1 cellular context compared by ENCODE assay signal in the genomic region with DNA sequence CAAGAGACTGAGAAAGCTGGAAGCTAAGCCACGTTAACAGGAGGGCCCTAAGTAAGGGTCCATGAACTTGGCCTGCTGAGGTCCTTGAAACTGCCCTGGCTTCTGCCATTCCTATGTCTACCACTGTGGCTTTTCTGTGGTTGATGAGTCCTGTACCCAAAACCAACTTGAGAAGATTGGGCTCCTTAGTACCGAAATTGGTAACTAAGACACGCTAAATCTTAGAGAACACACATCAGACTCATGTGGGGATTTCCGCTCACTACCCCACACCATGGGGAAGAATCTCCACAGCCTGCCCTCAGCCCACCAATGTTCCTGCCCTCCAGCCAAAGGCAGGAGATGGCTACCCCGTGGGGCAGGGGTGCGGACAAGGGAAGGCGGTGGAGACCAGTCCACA.
TF ChIP-seq lines count a peak whose summit lies in the region.

No MANE protein-coding gene starts in this region.

TF ChIP-seq in GM23338, 12 proteins besides CTCF, POLR2A, EP300 and RAD21 (continued from another document):
- TF ChIP-seq, protein P1, sequence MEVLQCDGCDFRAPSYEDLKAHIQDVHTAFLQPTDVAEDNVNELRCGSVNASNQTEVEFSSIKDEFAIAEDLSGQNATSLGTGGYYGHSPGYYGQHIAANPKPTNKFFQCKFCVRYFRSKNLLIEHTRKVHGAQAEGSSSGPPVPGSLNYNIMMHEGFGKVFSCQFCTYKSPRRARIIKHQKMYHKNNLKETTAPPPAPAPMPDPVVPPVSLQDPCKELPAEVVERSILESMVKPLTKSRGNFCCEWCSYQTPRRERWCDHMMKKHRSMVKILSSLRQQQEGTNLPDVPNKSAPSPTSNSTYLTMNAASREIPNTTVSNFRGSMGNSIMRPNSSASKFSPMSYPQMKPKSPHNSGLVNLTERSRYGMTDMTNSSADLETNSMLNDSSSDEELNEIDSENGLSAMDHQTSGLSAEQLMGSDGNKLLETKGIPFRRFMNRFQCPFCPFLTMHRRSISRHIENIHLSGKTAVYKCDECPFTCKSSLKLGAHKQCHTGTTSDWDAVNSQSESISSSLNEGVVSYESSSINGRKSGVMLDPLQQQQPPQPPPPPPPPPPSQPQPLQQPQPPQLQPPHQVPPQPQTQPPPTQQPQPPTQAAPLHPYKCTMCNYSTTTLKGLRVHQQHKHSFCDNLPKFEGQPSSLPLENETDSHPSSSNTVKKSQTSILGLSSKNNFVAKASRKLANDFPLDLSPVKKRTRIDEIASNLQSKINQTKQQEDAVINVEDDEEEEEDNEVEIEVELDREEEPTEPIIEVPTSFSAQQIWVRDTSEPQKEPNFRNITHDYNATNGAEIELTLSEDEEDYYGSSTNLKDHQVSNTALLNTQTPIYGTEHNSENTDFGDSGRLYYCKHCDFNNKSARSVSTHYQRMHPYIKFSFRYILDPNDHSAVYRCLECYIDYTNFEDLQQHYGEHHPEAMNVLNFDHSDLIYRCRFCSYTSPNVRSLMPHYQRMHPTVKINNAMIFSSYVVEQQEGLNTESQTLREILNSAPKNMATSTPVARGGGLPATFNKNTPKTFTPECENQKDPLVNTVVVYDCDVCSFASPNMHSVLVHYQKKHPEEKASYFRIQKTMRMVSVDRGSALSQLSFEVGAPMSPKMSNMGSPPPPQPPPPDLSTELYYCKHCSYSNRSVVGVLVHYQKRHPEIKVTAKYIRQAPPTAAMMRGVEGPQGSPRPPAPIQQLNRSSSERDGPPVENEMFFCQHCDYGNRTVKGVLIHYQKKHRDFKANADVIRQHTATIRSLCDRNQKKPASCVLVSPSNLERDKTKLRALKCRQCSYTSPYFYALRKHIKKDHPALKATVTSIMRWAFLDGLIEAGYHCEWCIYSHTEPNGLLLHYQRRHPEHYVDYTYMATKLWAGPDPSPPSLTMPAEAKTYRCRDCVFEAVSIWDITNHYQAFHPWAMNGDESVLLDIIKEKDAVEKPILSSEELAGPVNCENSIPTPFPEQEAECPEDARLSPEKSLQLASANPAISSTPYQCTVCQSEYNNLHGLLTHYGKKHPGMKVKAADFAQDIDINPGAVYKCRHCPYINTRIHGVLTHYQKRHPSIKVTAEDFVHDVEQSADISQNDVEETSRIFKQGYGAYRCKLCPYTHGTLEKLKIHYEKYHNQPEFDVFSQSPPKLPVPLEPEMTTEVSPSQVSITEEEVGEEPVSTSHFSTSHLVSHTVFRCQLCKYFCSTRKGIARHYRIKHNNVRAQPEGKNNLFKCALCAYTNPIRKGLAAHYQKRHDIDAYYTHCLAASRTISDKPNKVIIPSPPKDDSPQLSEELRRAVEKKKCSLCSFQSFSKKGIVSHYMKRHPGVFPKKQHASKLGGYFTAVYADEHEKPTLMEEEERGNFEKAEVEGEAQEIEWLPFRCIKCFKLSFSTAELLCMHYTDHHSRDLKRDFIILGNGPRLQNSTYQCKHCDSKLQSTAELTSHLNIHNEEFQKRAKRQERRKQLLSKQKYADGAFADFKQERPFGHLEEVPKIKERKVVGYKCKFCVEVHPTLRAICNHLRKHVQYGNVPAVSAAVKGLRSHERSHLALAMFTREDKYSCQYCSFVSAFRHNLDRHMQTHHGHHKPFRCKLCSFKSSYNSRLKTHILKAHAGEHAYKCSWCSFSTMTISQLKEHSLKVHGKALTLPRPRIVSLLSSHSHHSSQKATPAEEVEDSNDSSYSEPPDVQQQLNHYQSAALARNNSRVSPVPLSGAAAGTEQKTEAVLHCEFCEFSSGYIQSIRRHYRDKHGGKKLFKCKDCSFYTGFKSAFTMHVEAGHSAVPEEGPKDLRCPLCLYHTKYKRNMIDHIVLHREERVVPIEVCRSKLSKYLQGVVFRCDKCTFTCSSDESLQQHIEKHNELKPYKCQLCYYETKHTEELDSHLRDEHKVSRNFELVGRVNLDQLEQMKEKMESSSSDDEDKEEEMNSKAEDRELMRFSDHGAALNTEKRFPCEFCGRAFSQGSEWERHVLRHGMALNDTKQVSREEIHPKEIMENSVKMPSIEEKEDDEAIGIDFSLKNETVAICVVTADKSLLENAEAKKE (CRISPR knock-in tag; IDR thresholded peaks at IDR 0.05): no peak
- TF ChIP-seq CREB1 (CRISPR knock-in tag; IDR thresholded peaks at IDR 0.05; ENCODE audit: low read depth): no peak
- TF ChIP-seq ZNF331 (CRISPR knock-in tag; IDR thresholded peaks at IDR 0.05; ENCODE audit: low read depth): no peak
- TF ChIP-seq STAT1 (IDR thresholded peaks at IDR 0.05; ENCODE audit: unreplicated experiment): no peak
- TF ChIP-seq, protein P2, sequence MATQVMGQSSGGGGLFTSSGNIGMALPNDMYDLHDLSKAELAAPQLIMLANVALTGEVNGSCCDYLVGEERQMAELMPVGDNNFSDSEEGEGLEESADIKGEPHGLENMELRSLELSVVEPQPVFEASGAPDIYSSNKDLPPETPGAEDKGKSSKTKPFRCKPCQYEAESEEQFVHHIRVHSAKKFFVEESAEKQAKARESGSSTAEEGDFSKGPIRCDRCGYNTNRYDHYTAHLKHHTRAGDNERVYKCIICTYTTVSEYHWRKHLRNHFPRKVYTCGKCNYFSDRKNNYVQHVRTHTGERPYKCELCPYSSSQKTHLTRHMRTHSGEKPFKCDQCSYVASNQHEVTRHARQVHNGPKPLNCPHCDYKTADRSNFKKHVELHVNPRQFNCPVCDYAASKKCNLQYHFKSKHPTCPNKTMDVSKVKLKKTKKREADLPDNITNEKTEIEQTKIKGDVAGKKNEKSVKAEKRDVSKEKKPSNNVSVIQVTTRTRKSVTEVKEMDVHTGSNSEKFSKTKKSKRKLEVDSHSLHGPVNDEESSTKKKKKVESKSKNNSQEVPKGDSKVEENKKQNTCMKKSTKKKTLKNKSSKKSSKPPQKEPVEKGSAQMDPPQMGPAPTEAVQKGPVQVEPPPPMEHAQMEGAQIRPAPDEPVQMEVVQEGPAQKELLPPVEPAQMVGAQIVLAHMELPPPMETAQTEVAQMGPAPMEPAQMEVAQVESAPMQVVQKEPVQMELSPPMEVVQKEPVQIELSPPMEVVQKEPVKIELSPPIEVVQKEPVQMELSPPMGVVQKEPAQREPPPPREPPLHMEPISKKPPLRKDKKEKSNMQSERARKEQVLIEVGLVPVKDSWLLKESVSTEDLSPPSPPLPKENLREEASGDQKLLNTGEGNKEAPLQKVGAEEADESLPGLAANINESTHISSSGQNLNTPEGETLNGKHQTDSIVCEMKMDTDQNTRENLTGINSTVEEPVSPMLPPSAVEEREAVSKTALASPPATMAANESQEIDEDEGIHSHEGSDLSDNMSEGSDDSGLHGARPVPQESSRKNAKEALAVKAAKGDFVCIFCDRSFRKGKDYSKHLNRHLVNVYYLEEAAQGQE (IDR thresholded peaks at IDR 0.05; ENCODE audit: unreplicated experiment): no peak
- TF ChIP-seq, protein P3, sequence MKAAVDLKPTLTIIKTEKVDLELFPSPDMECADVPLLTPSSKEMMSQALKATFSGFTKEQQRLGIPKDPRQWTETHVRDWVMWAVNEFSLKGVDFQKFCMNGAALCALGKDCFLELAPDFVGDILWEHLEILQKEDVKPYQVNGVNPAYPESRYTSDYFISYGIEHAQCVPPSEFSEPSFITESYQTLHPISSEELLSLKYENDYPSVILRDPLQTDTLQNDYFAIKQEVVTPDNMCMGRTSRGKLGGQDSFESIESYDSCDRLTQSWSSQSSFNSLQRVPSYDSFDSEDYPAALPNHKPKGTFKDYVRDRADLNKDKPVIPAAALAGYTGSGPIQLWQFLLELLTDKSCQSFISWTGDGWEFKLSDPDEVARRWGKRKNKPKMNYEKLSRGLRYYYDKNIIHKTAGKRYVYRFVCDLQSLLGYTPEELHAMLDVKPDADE (IDR thresholded peaks at IDR 0.05): no peak
- TF ChIP-seq EZH2phosphoT487 (IDR thresholded peaks at IDR 0.05; ENCODE audit: unreplicated experiment): no peak
